In the genomic region with DNA sequence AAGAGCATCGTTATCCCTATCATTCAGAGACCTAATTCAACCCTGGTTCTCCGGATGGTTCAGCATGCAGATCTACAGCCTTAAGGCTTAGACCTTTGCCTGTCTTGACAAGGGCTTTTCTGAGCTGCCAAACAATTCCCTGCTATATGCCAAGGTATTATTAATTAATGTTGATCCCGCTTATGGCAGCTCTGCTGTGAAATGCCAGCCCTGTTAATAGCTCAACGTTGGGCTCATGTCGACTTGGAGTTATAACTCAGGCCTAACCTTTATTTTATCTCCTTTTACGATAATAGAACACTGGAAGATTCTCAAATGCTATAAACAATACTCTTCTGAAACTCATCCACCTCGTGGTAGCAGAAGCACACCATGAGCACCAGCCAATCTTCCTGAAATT, we compare ENCODE assay signal across 32 cellular contexts.
"Had no signal": no experiment of that assay in that cellular context is flagged by ENCODE, and none has a peak within 500 bp of the region (broad histone marks: within the 10 kb centered on the region; RNA-seq: fewer than 3 reads in every experiment).

No MANE protein-coding gene starts in this region.

- H3K36me3 ChIP-seq: adrenal gland, Peyer's patch, SJSA1 had no signal

- DNase-seq: activated CD4-positive, alpha-beta T cell treated with anti-CD3 and anti-CD28 coated beads for 36 hours; activated CD4-positive, alpha-beta T cell treated with anti-CD3 and anti-CD28 coated beads, Interleukin-2, amount 10 ng/mL, durations not matched to agents 7 days and 5 days; activated CD4-positive, alpha-beta T cell treated with anti-CD3 and anti-CD28 coated beads, Interleukin-2, amount 50 U/mL, for 48 hours; activated CD8-positive, alpha-beta T cell treated with anti-CD3 and anti-CD28 coated beads, Interleukin-2, amount 10 ng/mL, durations not matched to agents 7 days and 5 days; activated gamma-delta T cell treated with Interleukin-2 at 50 U/mL for 16 hours; activated naive CD4-positive, alpha-beta T cell treated with anti-CD3 and anti-CD28 coated beads for 36 hours; activated T-cell treated with anti-CD3 and anti-CD28 coated beads, Interleukin-2, amount 50 U/mL, for 24 hours; adrenal gland; anterior cingulate cortex; central memory CD4-positive, alpha-beta T cell; MM.1S; MV-4-11; NCI-H1092 treated with DMSO at 0.1 percent for 48 hours; NCI-H1417; NCI-H187 treated with DMSO at 0.1 percent for 48 hours; NCI-H2081; NCI-H2171 treated with DMSO at 0.1 percent for 48 hours; NCI-H2227 treated with DMSO at 0.1 percent for 48 hours; NCI-H446; NCI-H510A treated with DMSO at 0.1 percent for 48 hours; NCI-H526 treated with DMSO at 0.1 percent for 48 hours; NCI-H774; PC-3; Peyer's patch; RPMI8226; SHP77 treated with DMSO at 0.1 percent for 48 hours; SK-N-SH had no signal

- ATAC-seq: activated CD4-positive, alpha-beta T cell treated with anti-CD3 and anti-CD28 coated beads for 36 hours; activated CD4-positive, CD25-positive, alpha-beta regulatory T cell treated with anti-CD3 and anti-CD28 coated beads, Interleukin-2, amount 50 U/mL, for 24 hours; activated CD8-positive, alpha-beta T cell treated with anti-CD3 and anti-CD28 coated beads, Interleukin-2, amount 10 ng/mL, durations not matched to agents 7 days and 5 days; activated naive CD4-positive, alpha-beta T cell treated with anti-CD3 and anti-CD28 coated beads, Interleukin-2, amount 50 U/mL, for 72 hours; PC-3; WTC11 had no signal

- H3K27ac ChIP-seq: adrenal gland, KMS-11, Peyer's patch, SJSA1 had no signal

- H3K9ac ChIP-seq: KMS-11, SK-N-SH had no signal

- H3K4me1 ChIP-seq: adrenal gland, Peyer's patch had no signal

- H3K9me3 ChIP-seq: adrenal gland, Peyer's patch, SJSA1, SK-N-SH had no signal

- H3K27me3 ChIP-seq: adrenal gland, Peyer's patch, SJSA1 had no signal

- H3K4me3 ChIP-seq: adrenal gland, Peyer's patch, SJSA1 had no signal
